20 cellular contexts compared by ENCODE assay signal in genomic region chr14:85867450-85867849, GRCh38.
DNase-seq lines count a peak whose midpoint lies in the region; TF ChIP-seq lines count a peak whose summit lies in the region.
"Had no signal": no experiment of that assay in that cellular context is flagged by ENCODE, and none has a peak within 500 bp of the region (broad histone marks: within the 10 kb centered on the region; RNA-seq: fewer than 3 reads in every experiment).

No MANE protein-coding gene starts in this region.

- no peaks in the 10 kb centered on the region for H3F3A ChIP-seq in smooth muscle cell (ENCODE audit: low read depth)

- H3K9ac ChIP-seq in smooth muscle cell (ENCODE audit: low read depth), result no peak overlapping the region

- H3K4me3 ChIP-seq in NB4 (ENCODE audit: low read depth, low read length), result no peak overlapping the region
- H3K4me3 ChIP-seq in brain microvascular endothelial cell (ENCODE audit: low read depth, low read length), result no peak overlapping the region
- no peak overlapping the region for H3K4me3 ChIP-seq in smooth muscle cell
- H3K4me3 ChIP-seq: Peyer's patch had no signal

- DNase-seq in NCI-H748 (lab: John Stamatoyannopoulos, UW; ENCODE audit: unreplicated experiment), result peak; percentile 12
- no peak for DNase-seq in NCI-H748 treated with DMSO at 0.1 percent for 48 hours (lab: John Stamatoyannopoulos, UW)
- peak; percentile 10 for DNase-seq in NB4 (ENCODE audit: low read depth)
- DNase-seq in brain microvascular endothelial cell, result no peak
- no peak for DNase-seq in smooth muscle cell (lab: John Stamatoyannopoulos, UW; ENCODE audit: unreplicated experiment)
- DNase-seq in activated T-cell treated with anti-CD3 and anti-CD28 coated beads for 4 hours, result no peak
- no peak for DNase-seq in central memory CD4-positive, alpha-beta T cell
- DNase-seq in dermis blood vessel endothelial cell, result no peak
- DNase-seq: ACHN; activated CD4-positive, alpha-beta T cell treated with anti-CD3 and anti-CD28 coated beads for 36 hours; activated naive CD8-positive, alpha-beta T cell treated with anti-CD3 and anti-CD28 coated beads for 36 hours; activated T-cell treated with anti-CD3 and anti-CD28 coated beads, Interleukin-2, amount 50 U/mL, for 1 hour; foreskin melanocyte; midbrain; MV-4-11; NCI-H226; Peyer's patch; stimulated activated naive CD4-positive, alpha-beta T cell treated with Interleukin-2 at 50 U/mL for 16 hours; T-helper 1 cell had no signal

- H3K27ac ChIP-seq in brain microvascular endothelial cell, result no peak overlapping the region
- H3K27ac ChIP-seq in smooth muscle cell (ENCODE audit: low read depth), result no peak overlapping the region
- H3K27ac ChIP-seq: HL-60, Peyer's patch had no signal

- 69% methylated on average over 4 of the region's 4 CpGs for WGBS in smooth muscle cell (ENCODE audit: low lambda C conversion rate)

- TF ChIP-seq CTCF in NB4 (IDR thresholded peaks at IDR 0.05; ENCODE audit: low read depth, low read length) (no peak), brain microvascular endothelial cell (IDR thresholded peaks at IDR 0.05; ENCODE audit: low read depth, low read length, missing control alignments) (peak; percentile 29), smooth muscle cell (IDR thresholded peaks at IDR 0.05; ENCODE audit: borderline replicate concordance, insufficient read depth, poor library complexity, severe bottlenecking) (peak; percentile 4)

- no peaks in the 10 kb centered on the region for H3K27me3 ChIP-seq in brain microvascular endothelial cell (replicated peaks)
- H3K27me3 ChIP-seq in smooth muscle cell (ENCODE audit: low read depth), result no peaks in the 10 kb centered on the region
- H3K27me3 ChIP-seq: Peyer's patch had no signal

- TF ChIP-seq POLR2A in NB4 (IDR thresholded peaks at IDR 0.05; ENCODE audit: extremely low read depth, insufficient read length), result no peak

- H2AFZ ChIP-seq in smooth muscle cell (ENCODE audit: low read depth), result no peak overlapping the region

- no peaks in the 10 kb centered on the region for H3K79me2 ChIP-seq in smooth muscle cell (ENCODE audit: low read depth)

- H3K36me3 ChIP-seq in brain microvascular endothelial cell (replicated peaks), result no peaks in the 10 kb centered on the region
- no peaks in the 10 kb centered on the region for H3K36me3 ChIP-seq in smooth muscle cell (ENCODE audit: low read depth)
- H3K36me3 ChIP-seq: Peyer's patch had no signal

- in situ Hi-C loops in brain microvascular endothelial cell (cut with HindIII; ENCODE audit: low pct_ligation_motif_present, low sequenced_read_pairs), result no loop called here

- H3K9me3 ChIP-seq in smooth muscle cell (replicated peaks; ENCODE audit: low read depth), result no peaks in the 10 kb centered on the region
- H3K9me3 ChIP-seq: Peyer's patch had no signal

- H3K4me2 ChIP-seq in smooth muscle cell, result no peak overlapping the region

- H3K4me1 ChIP-seq in smooth muscle cell (ENCODE audit: low read depth), result peaks cover under 1% of the 10 kb centered on the region
- H3K4me1 ChIP-seq: Peyer's patch had no signal

- no peaks in the 10 kb centered on the region for H4K20me1 ChIP-seq in smooth muscle cell (ENCODE audit: low read depth)

Comparison
In these comparisons a context has a peak if more than half of its experiments do, and no peak if none do; other contexts are left out.
1. DNase-seq: peak in NCI-H748 (single experiment) and NB4 (single experiment); none in NCI-H748 treated with DMSO at 0.1 percent for 48 hours (single experiment), brain microvascular endothelial cell (single experiment), smooth muscle cell (single experiment), activated T-cell treated with anti-CD3 and anti-CD28 coated beads for 4 hours (single experiment), central memory CD4-positive, alpha-beta T cell (single experiment) and dermis blood vessel endothelial cell (single experiment).